Comparison of ENCODE assay signal across 7 cellular contexts in the genomic region with DNA sequence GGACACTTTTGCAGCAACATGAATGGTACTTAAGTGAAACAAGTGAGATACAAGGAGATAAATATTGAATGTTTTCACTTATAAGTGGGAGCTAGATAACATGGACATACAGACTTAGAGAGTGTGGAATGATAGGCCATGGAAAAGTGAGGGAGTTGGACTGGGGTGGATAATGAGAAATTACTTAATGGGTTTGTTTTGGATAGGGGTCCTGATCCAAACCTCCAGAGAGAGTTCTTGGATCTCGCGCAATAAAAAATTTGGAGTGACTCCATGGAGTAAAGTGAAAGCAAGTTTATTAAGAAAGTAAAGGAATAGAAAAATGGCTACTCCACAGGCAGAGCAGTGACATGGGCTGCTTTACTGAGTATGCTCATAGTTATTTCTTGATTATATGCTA.
"Had no signal": no experiment of that assay in that cellular context is flagged by ENCODE, and none has a peak within 500 bp of the region (broad histone marks: within the 10 kb centered on the region; RNA-seq: fewer than 3 reads in every experiment).

No MANE protein-coding gene starts in this region.

- H3K4me3 Mint-ChIP-seq: GM23338, H9 had no signal

- H3K4me3 ChIP-seq: GM23338 had no signal

- DNase-seq: HCEC 1CT, IMR-90 had no signal

- FAIRE-seq: H1, H54, HTR-8/SVneo had no signal

- H3K27ac Mint-ChIP-seq: GM23338 had no signal

- ATAC-seq: GM23338 had no signal
